ENCODE assay signal across 8 cellular contexts in genomic region chr14:89954045-89955021, GRCh38. TPM values are rescaled to one million over a fixed set of nuclear protein-coding genes. Genes with fewer than 3 reads are reported as not detected.
DNase-seq lines count a peak whose midpoint lies in the region; ATAC-seq, FAIRE-seq and TF ChIP-seq lines count a peak whose summit lies in the region.

A gene with protein sequence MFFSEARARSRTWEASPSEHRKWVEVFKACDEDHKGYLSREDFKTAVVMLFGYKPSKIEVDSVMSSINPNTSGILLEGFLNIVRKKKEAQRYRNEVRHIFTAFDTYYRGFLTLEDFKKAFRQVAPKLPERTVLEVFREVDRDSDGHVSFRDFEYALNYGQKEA (minus strand): TSS chr14:89954730. CDS start chr14:89954660, 70 bp downstream.

- FAIRE-seq in A204.1 (lab: Jason Lieb, UNC), result peak; percentile 98

- intact Hi-C loops in gastrocnemius medialis (cut with DNase I; ENCODE audit: low total_unique reads), result loop anchor here (2.0 to 10.0 kb wide), 7 partner anchors 252 to 1962 kb away; partner anchors contain the start of genes FOXN3, GALC, PTPN21 and SPATA7

- H3K27ac ChIP-seq in brain microvascular endothelial cell (peak within 1 kb of the TSS; percentile 94), iPS DF 6.9 (ENCODE audit: low read length) (no peak within 1 kb of the TSS), gastrocnemius medialis (peak within 1 kb of the TSS; percentile 82 to 87 (median 84))

- no CpG with 5 or more reads among the region's 44 CpGs for WGBS in iPS DF 6.9 (ENCODE audit: insufficient coverage, insufficient read length)

- in situ Hi-C loops in brain microvascular endothelial cell (cut with HindIII; ENCODE audit: low pct_ligation_motif_present, low sequenced_read_pairs) (no loop called here), gastrocnemius medialis (cut with MboI; ENCODE audit: low sequenced_read_pairs in 4 of 4) (loop anchor here (25.0 kb wide), 2 partner anchors 308 to 808 kb away; partner anchors contain the start of gene PSMC1 (in 2 of the 4))

- H3K36me3 ChIP-seq in brain microvascular endothelial cell (replicated peaks) (peaks cover 6% of the 10 kb centered on the region), iPS DF 6.9 (ENCODE audit: control insufficient read depth, insufficient read depth, low read length) (no peaks in the 10 kb centered on the region; the same call in 1 of the 2 replicates), gastrocnemius medialis (no peaks in the 10 kb centered on the region)

- TF ChIP-seq POLR2A in GM18526 (IDR thresholded peaks at IDR 0.05; ENCODE audit: extremely low read depth, insufficient read length) (peak; percentile 71), gastrocnemius medialis (IDR thresholded peaks at IDR 0.05) (no peak)

- H3K4me1 ChIP-seq in iPS DF 6.9 (ENCODE audit: control insufficient read depth, insufficient read depth, low read length) (no peaks in the 10 kb centered on the region), gastrocnemius medialis (peaks cover 10 to 13% of the 10 kb centered on the region in 2 donors)

- DNase-seq in NCI-H2107 treated with DMSO at 0.1 percent for 48 hours (lab: John Stamatoyannopoulos, UW; ENCODE audit: unreplicated experiment) (peak; percentile 100), UCSD-AML1 (lab: John Stamatoyannopoulos, UW; ENCODE audit: unreplicated experiment) (peak; percentile 96), brain microvascular endothelial cell (peak; percentile 98), iPS DF 6.9 (ENCODE audit: low read depth, low spot score) (peak; percentile 98), gastrocnemius medialis (peak; percentile 96 to 98)

- TF ChIP-seq CTCF in brain microvascular endothelial cell (IDR thresholded peaks at IDR 0.05; ENCODE audit: low read depth, low read length, missing control alignments), result peak; percentile 24
- TF ChIP-seq CTCF in gastrocnemius medialis (IDR thresholded peaks at IDR 0.05 in 4 of 5, conservative IDR thresholded peaks at IDR 0.05 in 1 of 5), result no peak

- peak within 1 kb of the TSS; percentile 84 for H3K4me3 ChIP-seq in brain microvascular endothelial cell (ENCODE audit: low read depth, low read length)
- H3K4me3 ChIP-seq in iPS DF 6.9 (ENCODE audit: low read length), result peak within 1 kb of the TSS; percentile 88
- H3K4me3 ChIP-seq in gastrocnemius medialis, result peak within 1 kb of the TSS; percentile 63 to 99 (median 73)

- ATAC-seq in HG03066 (IDR thresholded peaks at IDR 0.05; ENCODE audit: low read depth, unreplicated experiment) (peak; percentile 81), gastrocnemius medialis (peak; percentile 90 to 91)

- H3K9me3 ChIP-seq in iPS DF 6.9 (ENCODE audit: control insufficient read depth, insufficient read depth, low read length) (no peaks in the 10 kb centered on the region), gastrocnemius medialis (no peaks in the 10 kb centered on the region)

- H3K27me3 ChIP-seq in brain microvascular endothelial cell (replicated peaks) (no peaks in the 10 kb centered on the region), iPS DF 6.9 (ENCODE audit: control insufficient read depth, insufficient read depth, low read length) (no peaks in the 10 kb centered on the region), gastrocnemius medialis (no peaks in the 10 kb centered on the region)

RNA-seq across cellular contexts. Expression of the gene that starts here (rescaled TPM):
- total RNA-seq in gastrocnemius medialis, result 1 to 10 TPM in 3 of 4 donors, under 1 TPM in 1; 0.69 to 1.6 (median 1.6) TPM
